ENCODE assay signal across 3 cellular contexts in genomic region chr5:119801570-119801969, GRCh38.
"Had no signal": no experiment of that assay in that cellular context is flagged by ENCODE, and none has a peak within 500 bp of the region (broad histone marks: within the 10 kb centered on the region; RNA-seq: fewer than 3 reads in every experiment).

No MANE protein-coding gene starts in this region.

- ATAC-seq: GM12878 had no signal

- DNase-seq: GDM1, GF-D8 had no signal

- H3K4me3 ChIP-seq: GM12878 had no signal
